In the genomic region with DNA sequence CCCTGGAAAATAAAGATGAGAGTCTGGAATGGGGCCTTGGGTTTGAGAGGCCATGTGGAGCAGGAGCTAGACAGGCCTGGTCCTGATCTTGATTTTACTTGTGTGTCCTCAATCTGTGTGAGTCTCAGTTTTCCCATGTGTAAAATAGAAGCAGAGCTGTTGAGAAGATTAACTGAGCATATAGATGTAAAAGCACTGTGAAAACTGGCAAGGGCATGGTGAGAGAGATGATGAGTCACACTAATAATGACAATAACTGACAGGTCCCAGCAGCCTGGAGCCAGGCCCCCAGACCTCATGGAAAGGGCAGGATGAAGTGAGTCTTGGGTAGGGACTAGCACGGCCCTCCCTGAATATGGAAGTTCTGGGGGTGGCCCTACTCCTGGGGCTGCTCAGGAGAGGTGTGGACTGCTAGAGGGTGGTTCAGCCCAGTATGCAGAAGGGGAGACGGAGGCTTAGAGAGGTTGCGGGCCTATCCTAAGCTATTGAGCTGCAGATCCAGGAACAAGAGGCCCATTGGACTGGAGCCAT, we compare ENCODE assay signal across 7 cellular contexts. TPM values are rescaled to one million over a fixed set of nuclear protein-coding genes. Genes with fewer than 3 reads are reported as not detected.
DNase-seq lines count a peak whose midpoint lies in the region; TF ChIP-seq lines count a peak whose summit lies in the region.

No MANE protein-coding gene starts in this region.

- H3K4me3 ChIP-seq in GM23248 = no peak overlapping the region
- H3K4me3 ChIP-seq in NB4 (ENCODE audit: low read depth, low read length) = peak overlapping the region; percentile 3
- no peak overlapping the region for H3K4me3 ChIP-seq in neural cell (ENCODE audit: low read length)
- H3K4me3 ChIP-seq in uterus = no peak overlapping the region

- H3F3A ChIP-seq in GM23248 (ENCODE audit: insufficient read depth) (no peaks in the 10 kb centered on the region), neural cell (ENCODE audit: insufficient read depth, low read length, poor library complexity, severe bottlenecking) (no peaks in the 10 kb centered on the region)

- WGBS in GM23248 (ENCODE audit: low coverage in 1 of 2, low lambda C conversion rate in 2 of 2, missing lambda C conversion rate in 2 of 2), 2 experiments = 50 to 63% methylated on average over 2 to 3 of the region's 3 CpGs

- H4K20me1 ChIP-seq in GM23248 (ENCODE audit: insufficient read depth) = no peaks in the 10 kb centered on the region
- H4K20me1 ChIP-seq in neural cell (ENCODE audit: insufficient read depth) = peaks cover 10% of the 10 kb centered on the region

- peaks cover 21% of the 10 kb centered on the region for H3K4me1 Mint-ChIP-seq in chondrocyte (ENCODE audit: low read depth)

- H3K9me2 ChIP-seq in GM23248 (ENCODE audit: insufficient read depth) (no peaks in the 10 kb centered on the region), neural cell (ENCODE audit: insufficient read depth, low read length) (no peaks in the 10 kb centered on the region)

- H2AFZ ChIP-seq in GM23248 (no peak overlapping the region), neural cell (ENCODE audit: low read depth, low read length) (no peak overlapping the region)

- H3K4me2 ChIP-seq in GM23248 (ENCODE audit: unreplicated experiment) (no peak overlapping the region), neural cell (ENCODE audit: low read length) (no peak overlapping the region)

- peak; percentile 55 for DNase-seq in GM23248
- peak; percentile 67 for DNase-seq in NB4 (ENCODE audit: low read depth)
- no peak for DNase-seq in chondrocyte (ENCODE audit: low spot score)
- no peak for DNase-seq in activated CD4-positive, CD25-positive, alpha-beta regulatory T cell (lab: John Stamatoyannopoulos, UW)
- DNase-seq in uterus = no peak
- DNase-seq in posterior vena cava (ENCODE audit: low spot score) = no peak

- H3K27ac Mint-ChIP-seq in chondrocyte (ENCODE audit: unreplicated experiment) = peak overlapping the region; percentile 70

- H3K36me3 ChIP-seq in GM23248 (ENCODE audit: low read depth) (no peaks in the 10 kb centered on the region), neural cell (ENCODE audit: insufficient read depth, low read length) (no peaks in the 10 kb centered on the region), uterus (no peaks in the 10 kb centered on the region)

- H3K27ac ChIP-seq in GM23248 = no peak overlapping the region
- H3K27ac ChIP-seq in neural cell (ENCODE audit: low read length) = no peak overlapping the region
- H3K27ac ChIP-seq in uterus = no peak overlapping the region

- H3K4me3 Mint-ChIP-seq in chondrocyte (ENCODE audit: unreplicated experiment) = no peak overlapping the region

- TF ChIP-seq CTCF in NB4 (IDR thresholded peaks at IDR 0.05; ENCODE audit: low read depth, low read length) (no peak), chondrocyte (IDR thresholded peaks at IDR 0.05) (peak; percentile 70), neural cell (IDR thresholded peaks at IDR 0.05; ENCODE audit: poor library complexity, severe bottlenecking) (peak; percentile 30), uterus (IDR thresholded peaks at IDR 0.05) (no peak)

- no peak for TF ChIP-seq RAD21 in neural cell (conservative IDR thresholded peaks at IDR 0.05)

- H3K79me2 ChIP-seq in GM23248 (ENCODE audit: insufficient read depth) = peaks cover 15% of the 10 kb centered on the region
- peaks cover 23% of the 10 kb centered on the region for H3K79me2 ChIP-seq in neural cell (replicated peaks; ENCODE audit: insufficient read depth, low read length)

- H3K4me1 ChIP-seq in GM23248 (ENCODE audit: insufficient read depth) = 0 out of 2 replicates have a peak, but pooled peaks cover 3% of the 10 kb centered on the region
- H3K4me1 ChIP-seq in uterus = no peaks in the 10 kb centered on the region

- H3K27me3 ChIP-seq in GM23248 (replicated peaks; ENCODE audit: insufficient read depth) = no peaks in the 10 kb centered on the region
- no peaks in the 10 kb centered on the region for H3K27me3 ChIP-seq in neural cell (ENCODE audit: insufficient read depth, low read depth, low read length)
- H3K27me3 ChIP-seq in uterus = no peaks in the 10 kb centered on the region

- H3K9me3 ChIP-seq in GM23248 (ENCODE audit: low read depth) (no peaks in the 10 kb centered on the region), neural cell (ENCODE audit: low read length) (no peaks in the 10 kb centered on the region), uterus (no peaks in the 10 kb centered on the region)

- no peaks in the 10 kb centered on the region for H3K36me3 Mint-ChIP-seq in chondrocyte (ENCODE audit: low read depth)

- in situ Hi-C loops in GM23248 (cut with MboI) = loop anchor here (5.0 to 25.0 kb wide), 3 partner anchors 61 to 494 kb away; no protein-coding TSS in a partner anchor

- no peak for TF ChIP-seq EP300 in neural cell (conservative IDR thresholded peaks at IDR 0.05; ENCODE audit: poor library complexity, severe bottlenecking)

- H3K9ac ChIP-seq in GM23248 (no peak overlapping the region), neural cell (ENCODE audit: low read length) (no peak overlapping the region)

- intact Hi-C loops in uterus (cut with DNase I; ENCODE audit: low total_unique reads) = loop anchor here (5.0 to 10.0 kb wide), 4 partner anchors 49 to 204 kb away; no protein-coding TSS in a partner anchor
- intact Hi-C loops in posterior vena cava (cut with DNase I) = loop anchor here (5.0 to 10.0 kb wide), 3 partner anchors 56 to 304 kb away; no protein-coding TSS in a partner anchor

- TF ChIP-seq POLR2A in NB4 (IDR thresholded peaks at IDR 0.05; ENCODE audit: extremely low read depth, insufficient read length) (no peak), uterus (IDR thresholded peaks at IDR 0.05) (no peak)

- peaks cover 6% of the 10 kb centered on the region for H3K27me3 Mint-ChIP-seq in chondrocyte (ENCODE audit: low read depth)

- H3K9me3 Mint-ChIP-seq in chondrocyte (ENCODE audit: low read depth) = no peaks in the 10 kb centered on the region

TF ChIP-seq in neural cell, 6 proteins besides CTCF, POLR2A, EP300 and RAD21:
- TF ChIP-seq MXI1 (conservative IDR thresholded peaks at IDR 0.05; ENCODE audit: poor library complexity, severe bottlenecking) (no peak), SMC3 (conservative IDR thresholded peaks at IDR 0.05; ENCODE audit: poor library complexity) (peak; percentile 5)
TF ChIP-seq in neural cell: peak in this region for 1.

RNA-seq across cellular contexts. Expression of a gene that starts 2.8 kb away (rescaled TPM):
- total RNA-seq in GM23248 (2014; rRNA removed; shearing (Covaris generic)) = 5.3 and 5.8 TPM in 2 replicates
- polyA plus RNA-seq in GM23248 (2016; fragmentation: Nextera tagmentation; extraction: Ambion mirVana) (3.9 and 4.5 TPM in 2 replicates), neural cell (5.3 and 18.4 TPM in 2 replicates)
- total RNA-seq in chondrocyte (61.6 to 86.7 TPM (median 61.8 TPM) in 3 replicates), uterus (100 to 1,000 TPM in 1 of 4 donors, 10 to 100 TPM in 3; 11.2 to 179 (median 50.7) TPM), posterior vena cava (10 to 100 TPM; 54.5 to 58.3 TPM)
- polyA minus RNA-seq in neural cell = 28.0 and 30.7 TPM in 2 replicates

RNA-seq across cellular contexts. Expression of a gene that starts 28.2 kb away (rescaled TPM):
- not detected in 2 replicates for total RNA-seq in GM23248 (2014; rRNA removed; shearing (Covaris generic))
- polyA plus RNA-seq in GM23248 (2016; fragmentation: Nextera tagmentation; extraction: Ambion mirVana) = not detected in 2 replicates
- not detected in 3 replicates for total RNA-seq in chondrocyte
- not detected in 2 replicates for polyA plus RNA-seq in neural cell
- polyA minus RNA-seq in neural cell = not detected in 2 replicates
- total RNA-seq in uterus = 10 to 100 TPM in 3 of 4 donors, 1 to 10 TPM in 1; 3.0 to 35.9 (median 18.8) TPM
- total RNA-seq in posterior vena cava = 10 to 100 TPM; 21.9 to 22.5 TPM

Comparison
In these comparisons a context has a peak if more than half of its experiments do, and no peak if none do; other contexts are left out.
1. DNase-seq: peak in GM23248 (single experiment) and NB4 (single experiment); none in chondrocyte (single experiment), activated CD4-positive, CD25-positive, alpha-beta regulatory T cell (0 of 4), uterus (0 of 2) and posterior vena cava (single experiment).
2. CTCF ChIP-seq: peak in chondrocyte (single experiment) and neural cell (single experiment); none in NB4 (single experiment) and uterus (0 of 4).